Comparison of ENCODE assay signal across 1 cellular context in the genomic region with DNA sequence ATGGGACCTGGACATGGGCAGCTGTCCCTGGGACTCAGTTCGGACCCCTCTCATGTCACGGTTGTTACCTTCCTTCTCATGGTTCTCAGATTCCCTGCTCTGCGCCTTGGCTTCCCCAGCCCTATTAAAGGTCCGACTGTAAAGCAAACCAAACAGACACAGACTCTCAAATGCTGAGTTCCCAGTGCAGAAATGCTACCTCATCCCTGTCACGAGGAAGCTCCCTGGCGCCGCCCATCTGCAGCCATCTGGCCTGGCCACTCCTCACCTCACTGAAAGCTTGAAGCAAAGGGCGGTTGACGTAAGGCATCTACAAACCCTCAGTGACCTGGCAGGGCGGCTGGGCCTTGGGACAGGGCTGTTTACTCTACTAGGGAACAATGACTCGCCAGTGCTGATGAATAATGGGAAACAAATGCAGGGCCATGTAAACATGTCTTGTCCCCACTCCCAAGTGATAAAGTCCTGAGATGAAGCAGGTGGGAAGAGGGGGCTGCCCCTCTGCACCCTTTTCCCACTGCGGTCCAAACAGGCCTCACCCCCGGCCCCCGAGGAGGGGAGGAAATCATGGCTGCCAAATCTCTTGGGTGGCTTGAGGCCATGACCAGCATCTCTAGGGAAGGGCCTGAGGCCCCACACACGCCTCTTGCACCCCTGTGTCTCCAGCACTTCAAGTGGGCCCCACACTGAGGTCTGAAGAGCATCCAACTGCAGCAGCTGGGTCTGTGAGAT.
TF ChIP-seq lines count a peak whose summit lies in the region.

No MANE protein-coding gene starts in this region.

TF ChIP-seq in HCT116, 20 proteins besides CTCF, POLR2A, EP300 and RAD21 (continued from another document):
- TF ChIP-seq, protein P1, sequence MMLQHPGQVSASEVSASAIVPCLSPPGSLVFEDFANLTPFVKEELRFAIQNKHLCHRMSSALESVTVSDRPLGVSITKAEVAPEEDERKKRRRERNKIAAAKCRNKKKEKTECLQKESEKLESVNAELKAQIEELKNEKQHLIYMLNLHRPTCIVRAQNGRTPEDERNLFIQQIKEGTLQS (IDR thresholded peaks at IDR 0.05) = no peak
- TF ChIP-seq EGR1 (IDR thresholded peaks at IDR 0.05; ENCODE audit: low read depth) (no peak), JUND (IDR thresholded peaks at IDR 0.05) (no peak), CEBPB (IDR thresholded peaks at IDR 0.05; ENCODE audit: low read depth) (no peak), POLR2AphosphoS5 (IDR thresholded peaks at IDR 0.05; ENCODE audit: low read depth, low read length) (no peak), FOSL1 (IDR thresholded peaks at IDR 0.05; ENCODE audit: low read depth) (no peak)
- TF ChIP-seq, protein P2, sequence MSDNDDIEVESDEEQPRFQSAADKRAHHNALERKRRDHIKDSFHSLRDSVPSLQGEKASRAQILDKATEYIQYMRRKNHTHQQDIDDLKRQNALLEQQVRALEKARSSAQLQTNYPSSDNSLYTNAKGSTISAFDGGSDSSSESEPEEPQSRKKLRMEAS (IDR thresholded peaks at IDR 0.05) = no peak
- TF ChIP-seq, protein P3, sequence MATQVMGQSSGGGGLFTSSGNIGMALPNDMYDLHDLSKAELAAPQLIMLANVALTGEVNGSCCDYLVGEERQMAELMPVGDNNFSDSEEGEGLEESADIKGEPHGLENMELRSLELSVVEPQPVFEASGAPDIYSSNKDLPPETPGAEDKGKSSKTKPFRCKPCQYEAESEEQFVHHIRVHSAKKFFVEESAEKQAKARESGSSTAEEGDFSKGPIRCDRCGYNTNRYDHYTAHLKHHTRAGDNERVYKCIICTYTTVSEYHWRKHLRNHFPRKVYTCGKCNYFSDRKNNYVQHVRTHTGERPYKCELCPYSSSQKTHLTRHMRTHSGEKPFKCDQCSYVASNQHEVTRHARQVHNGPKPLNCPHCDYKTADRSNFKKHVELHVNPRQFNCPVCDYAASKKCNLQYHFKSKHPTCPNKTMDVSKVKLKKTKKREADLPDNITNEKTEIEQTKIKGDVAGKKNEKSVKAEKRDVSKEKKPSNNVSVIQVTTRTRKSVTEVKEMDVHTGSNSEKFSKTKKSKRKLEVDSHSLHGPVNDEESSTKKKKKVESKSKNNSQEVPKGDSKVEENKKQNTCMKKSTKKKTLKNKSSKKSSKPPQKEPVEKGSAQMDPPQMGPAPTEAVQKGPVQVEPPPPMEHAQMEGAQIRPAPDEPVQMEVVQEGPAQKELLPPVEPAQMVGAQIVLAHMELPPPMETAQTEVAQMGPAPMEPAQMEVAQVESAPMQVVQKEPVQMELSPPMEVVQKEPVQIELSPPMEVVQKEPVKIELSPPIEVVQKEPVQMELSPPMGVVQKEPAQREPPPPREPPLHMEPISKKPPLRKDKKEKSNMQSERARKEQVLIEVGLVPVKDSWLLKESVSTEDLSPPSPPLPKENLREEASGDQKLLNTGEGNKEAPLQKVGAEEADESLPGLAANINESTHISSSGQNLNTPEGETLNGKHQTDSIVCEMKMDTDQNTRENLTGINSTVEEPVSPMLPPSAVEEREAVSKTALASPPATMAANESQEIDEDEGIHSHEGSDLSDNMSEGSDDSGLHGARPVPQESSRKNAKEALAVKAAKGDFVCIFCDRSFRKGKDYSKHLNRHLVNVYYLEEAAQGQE (IDR thresholded peaks at IDR 0.05; ENCODE audit: low read depth) = no peak
TF ChIP-seq in HCT116: peak in this region for 0.
